Comparison of ENCODE assay signal across 1 cellular context in genomic region chr20:21303061-21303871, GRCh38.
A peak's percentile ranks its signal among the peaks of the same experiment; 100 is the strongest.
TF ChIP-seq lines count a peak whose summit lies in the region.

XRN2 (plus strand) TSS chr20:21303331; CDS start chr20:21303399, 68 bp downstream.

TF ChIP-seq in HepG2, 621 proteins besides CTCF, POLR2A, EP300 and RAD21 (continued from another document and continues in another):
- TF ChIP-seq FOXP4 (CRISPR knock-in tag; IDR thresholded peaks at IDR 0.05) = peak; percentile 91
- no peak for TF ChIP-seq ZNF382 (CRISPR knock-in tag; IDR thresholded peaks at IDR 0.05; ENCODE audit: borderline replicate concordance)
- TF ChIP-seq NR0B2 (CRISPR knock-in tag; IDR thresholded peaks at IDR 0.05) = peak; percentile 99
- peak; percentile 95 for TF ChIP-seq ZNF331 (CRISPR knock-in tag; IDR thresholded peaks at IDR 0.05)
- TF ChIP-seq DR1 (CRISPR knock-in tag; IDR thresholded peaks at IDR 0.05) = peak; percentile 93
- peak; percentile 97 for TF ChIP-seq NRL (CRISPR knock-in tag; IDR thresholded peaks at IDR 0.05; ENCODE audit: borderline replicate concordance)
- TF ChIP-seq ZNF337 (CRISPR knock-in tag; IDR thresholded peaks at IDR 0.05; ENCODE audit: borderline replicate concordance, low read depth) = peak; percentile 71; the same call in 1 of the 2 replicates
- TF ChIP-seq ZNF629 (CRISPR knock-in tag; conservative IDR thresholded peaks at IDR 0.05) = peak; percentile 38
- peak; percentile 58 for TF ChIP-seq MAFF (IDR thresholded peaks at IDR 0.05; ENCODE audit: low read depth, low read length)
- TF ChIP-seq ZFP82 (CRISPR knock-in tag; IDR thresholded peaks at IDR 0.05; ENCODE audit: borderline replicate concordance) = peak; percentile 92; the same call in 1 of the 2 replicates
- TF ChIP-seq CEBPZ (IDR thresholded peaks at IDR 0.05; ENCODE audit: low read length) = no peak
- no peak for TF ChIP-seq TRIM24 (CRISPR knock-in tag; IDR thresholded peaks at IDR 0.05)
- peak; percentile 83 for TF ChIP-seq GATA4 (IDR thresholded peaks at IDR 0.05; ENCODE audit: borderline replicate concordance, low read depth)
- peak; percentile 97 for TF ChIP-seq PRMT3 (CRISPR knock-in tag; IDR thresholded peaks at IDR 0.05; ENCODE audit: borderline replicate concordance, low read depth)
- TF ChIP-seq NR1H2 (CRISPR knock-in tag; IDR thresholded peaks at IDR 0.05; ENCODE audit: borderline replicate concordance, low read depth) = peak; percentile 95
- TF ChIP-seq NR3C1 (CRISPR knock-in tag; IDR thresholded peaks at IDR 0.05) = no peak
- no peak for TF ChIP-seq ARNT (IDR thresholded peaks at IDR 0.05)
- TF ChIP-seq MAZ (IDR thresholded peaks at IDR 0.05; ENCODE audit: borderline replicate concordance, low read depth, low read length) = no peak; the same call in 1 of the 2 replicates
- TF ChIP-seq MAZ (CRISPR knock-in tag; IDR thresholded peaks at IDR 0.05; ENCODE audit: low read depth) = peak; percentile 83
- TF ChIP-seq ZNF709 (CRISPR knock-in tag; IDR thresholded peaks at IDR 0.05) = peak; percentile 97
- TF ChIP-seq PHF21A (CRISPR knock-in tag; IDR thresholded peaks at IDR 0.05) = peak; percentile 91
- peak; percentile 88 for TF ChIP-seq KLF11 (CRISPR knock-in tag; IDR thresholded peaks at IDR 0.05)
- TF ChIP-seq ZSCAN12 (CRISPR knock-in tag; IDR thresholded peaks at IDR 0.05) = peak; percentile 77; the same call in 1 of the 2 replicates
- peak; percentile 97 for TF ChIP-seq SAP130 (CRISPR knock-in tag; IDR thresholded peaks at IDR 0.05; ENCODE audit: low read depth)
- TF ChIP-seq IKZF4 (CRISPR knock-in tag; IDR thresholded peaks at IDR 0.05; ENCODE audit: borderline replicate concordance, low read depth, not compliant biosample characterization) = no peak
- TF ChIP-seq HNF1A (IDR thresholded peaks at IDR 0.05; ENCODE audit: low read depth) = no peak; the same call in 1 of the 2 replicates
- TF ChIP-seq HNF1A (CRISPR knock-in tag; IDR thresholded peaks at IDR 0.05; ENCODE audit: borderline replicate concordance) = peak; percentile 56
- TF ChIP-seq PHF5A (CRISPR knock-in tag; IDR thresholded peaks at IDR 0.05; ENCODE audit: low read depth, unreplicated experiment) = peak; percentile 32
- TF ChIP-seq HMGXB4 (CRISPR knock-in tag; IDR thresholded peaks at IDR 0.05; ENCODE audit: borderline replicate concordance in 1 of 2, low read depth in 1 of 2) = peak; percentile 90 to 92
- TF ChIP-seq ZNF737 (CRISPR knock-in tag; IDR thresholded peaks at IDR 0.05; ENCODE audit: borderline replicate concordance) = 0 out of 2 replicates have a peak, but pooled peaks have one; percentile 27
- peak; percentile 98 for TF ChIP-seq SIN3A (IDR thresholded peaks at IDR 0.05; ENCODE audit: borderline replicate concordance, low read depth, low read length)
- TF ChIP-seq KLF15 (CRISPR knock-in tag; IDR thresholded peaks at IDR 0.05; ENCODE audit: borderline replicate concordance) = peak; percentile 91
- peak; percentile 87 for TF ChIP-seq ZNF773 (CRISPR knock-in tag; IDR thresholded peaks at IDR 0.05; ENCODE audit: borderline replicate concordance)
- TF ChIP-seq ZNF251 (CRISPR knock-in tag; IDR thresholded peaks at IDR 0.05) = peak; percentile 26; the same call in 1 of the 2 replicates
- TF ChIP-seq CHCHD3 (CRISPR knock-in tag; IDR thresholded peaks at IDR 0.05) = peak; percentile 96; the same call in 1 of the 2 replicates
- TF ChIP-seq ZNF777 (CRISPR knock-in tag; IDR thresholded peaks at IDR 0.05) = peak; percentile 91
- 0 out of 2 replicates have a peak, but pooled peaks have one; percentile 22 for TF ChIP-seq CBX2 (IDR thresholded peaks at IDR 0.05; ENCODE audit: low read depth, low read length)
- peak; percentile 94 for TF ChIP-seq CBX2 (CRISPR knock-in tag; IDR thresholded peaks at IDR 0.05; ENCODE audit: low read depth)
- peak; percentile 76; the same call in 1 of the 2 replicates for TF ChIP-seq ESRRA (CRISPR knock-in tag; IDR thresholded peaks at IDR 0.05; ENCODE audit: low read depth)
- peak; percentile 96 for TF ChIP-seq TFDP1 (CRISPR knock-in tag; IDR thresholded peaks at IDR 0.05; ENCODE audit: borderline replicate concordance)
- peak; percentile 47; the same call in 1 of the 2 replicates for TF ChIP-seq SUZ12 (IDR thresholded peaks at IDR 0.05; ENCODE audit: low read depth, low read length)
- peak; percentile 85 for TF ChIP-seq USF2 (IDR thresholded peaks at IDR 0.05; ENCODE audit: low read depth, low read length)
- peak; percentile 91 for TF ChIP-seq USF2 (CRISPR knock-in tag; IDR thresholded peaks at IDR 0.05; ENCODE audit: borderline replicate concordance)
- TF ChIP-seq SALL2 (CRISPR knock-in tag; IDR thresholded peaks at IDR 0.05) = peak; percentile 95
- peak; percentile 83; the same call in 1 of the 2 replicates for TF ChIP-seq E2F5 (CRISPR knock-in tag; conservative IDR thresholded peaks at IDR 0.05)
- no peak for TF ChIP-seq NBN (conservative IDR thresholded peaks at IDR 0.05)
- TF ChIP-seq BATF2 (CRISPR knock-in tag; IDR thresholded peaks at IDR 0.05) = peak; percentile 76; the same call in 1 of the 2 replicates
- TF ChIP-seq LCORL (IDR thresholded peaks at IDR 0.05) = peak; percentile 79
- peak; percentile 99 for TF ChIP-seq LCORL (CRISPR knock-in tag; IDR thresholded peaks at IDR 0.05)
- peak; percentile 88; the same call in 1 of the 2 replicates for TF ChIP-seq ZNF160 (CRISPR knock-in tag; IDR thresholded peaks at IDR 0.05)
